Comparison of ENCODE assay signal across 9 cellular contexts in the genomic region with DNA sequence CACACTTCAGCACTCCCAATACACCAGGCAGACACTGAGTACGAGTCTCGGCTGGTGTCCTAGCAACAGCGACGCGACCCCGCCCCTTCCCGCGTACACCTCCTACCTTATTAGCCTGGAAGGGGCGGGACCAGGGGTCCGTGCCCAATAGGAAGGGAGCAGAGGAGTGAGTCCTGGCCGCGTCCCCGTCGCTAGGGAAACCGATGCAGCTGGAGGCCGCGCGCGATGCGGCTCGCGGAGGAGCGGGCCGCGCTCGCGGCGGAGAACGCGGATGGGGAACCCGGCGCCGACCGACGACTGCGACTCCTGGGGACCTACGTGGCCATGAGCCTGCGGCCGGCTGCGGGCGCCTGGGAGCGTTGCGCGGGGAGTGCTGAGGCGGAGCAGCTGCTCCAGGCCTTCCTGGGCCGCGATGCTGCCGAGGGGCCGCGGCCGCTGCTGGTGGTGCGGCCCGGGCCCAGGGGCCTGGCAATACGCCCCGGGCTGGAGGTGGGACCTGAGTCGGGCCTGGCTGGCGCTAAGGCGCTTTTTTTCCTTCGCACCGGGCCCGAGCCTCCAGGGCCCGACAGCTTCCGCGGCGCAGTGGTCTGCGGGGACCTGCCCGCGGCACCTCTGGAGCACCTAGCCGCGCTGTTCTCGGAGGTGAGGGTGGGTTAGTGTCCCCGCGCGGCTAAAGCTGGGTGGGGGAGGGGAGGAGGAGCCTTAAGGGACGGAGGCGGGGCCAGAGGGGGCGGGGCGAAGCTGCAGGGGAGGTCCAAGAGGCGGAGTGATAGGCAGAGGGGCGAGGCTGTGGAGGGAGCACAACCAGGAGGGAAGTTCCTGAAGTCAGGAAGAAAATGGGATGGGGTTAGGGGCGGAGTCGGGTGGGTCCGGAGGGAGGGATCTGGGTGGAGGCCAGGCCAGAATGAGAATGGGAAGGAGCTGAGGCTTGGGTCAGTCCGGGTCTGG. TPM values are rescaled to one million over a fixed set of nuclear protein-coding genes. Genes with fewer than 3 reads are reported as not detected.
DNase-seq lines count a peak whose midpoint lies in the region; ATAC-seq and TF ChIP-seq lines count a peak whose summit lies in the region.
"Had no signal": no experiment of that assay in that cellular context is flagged by ENCODE, and none has a peak within 500 bp of the region (broad histone marks: within the 10 kb centered on the region; RNA-seq: fewer than 3 reads in every experiment).

A gene with protein sequence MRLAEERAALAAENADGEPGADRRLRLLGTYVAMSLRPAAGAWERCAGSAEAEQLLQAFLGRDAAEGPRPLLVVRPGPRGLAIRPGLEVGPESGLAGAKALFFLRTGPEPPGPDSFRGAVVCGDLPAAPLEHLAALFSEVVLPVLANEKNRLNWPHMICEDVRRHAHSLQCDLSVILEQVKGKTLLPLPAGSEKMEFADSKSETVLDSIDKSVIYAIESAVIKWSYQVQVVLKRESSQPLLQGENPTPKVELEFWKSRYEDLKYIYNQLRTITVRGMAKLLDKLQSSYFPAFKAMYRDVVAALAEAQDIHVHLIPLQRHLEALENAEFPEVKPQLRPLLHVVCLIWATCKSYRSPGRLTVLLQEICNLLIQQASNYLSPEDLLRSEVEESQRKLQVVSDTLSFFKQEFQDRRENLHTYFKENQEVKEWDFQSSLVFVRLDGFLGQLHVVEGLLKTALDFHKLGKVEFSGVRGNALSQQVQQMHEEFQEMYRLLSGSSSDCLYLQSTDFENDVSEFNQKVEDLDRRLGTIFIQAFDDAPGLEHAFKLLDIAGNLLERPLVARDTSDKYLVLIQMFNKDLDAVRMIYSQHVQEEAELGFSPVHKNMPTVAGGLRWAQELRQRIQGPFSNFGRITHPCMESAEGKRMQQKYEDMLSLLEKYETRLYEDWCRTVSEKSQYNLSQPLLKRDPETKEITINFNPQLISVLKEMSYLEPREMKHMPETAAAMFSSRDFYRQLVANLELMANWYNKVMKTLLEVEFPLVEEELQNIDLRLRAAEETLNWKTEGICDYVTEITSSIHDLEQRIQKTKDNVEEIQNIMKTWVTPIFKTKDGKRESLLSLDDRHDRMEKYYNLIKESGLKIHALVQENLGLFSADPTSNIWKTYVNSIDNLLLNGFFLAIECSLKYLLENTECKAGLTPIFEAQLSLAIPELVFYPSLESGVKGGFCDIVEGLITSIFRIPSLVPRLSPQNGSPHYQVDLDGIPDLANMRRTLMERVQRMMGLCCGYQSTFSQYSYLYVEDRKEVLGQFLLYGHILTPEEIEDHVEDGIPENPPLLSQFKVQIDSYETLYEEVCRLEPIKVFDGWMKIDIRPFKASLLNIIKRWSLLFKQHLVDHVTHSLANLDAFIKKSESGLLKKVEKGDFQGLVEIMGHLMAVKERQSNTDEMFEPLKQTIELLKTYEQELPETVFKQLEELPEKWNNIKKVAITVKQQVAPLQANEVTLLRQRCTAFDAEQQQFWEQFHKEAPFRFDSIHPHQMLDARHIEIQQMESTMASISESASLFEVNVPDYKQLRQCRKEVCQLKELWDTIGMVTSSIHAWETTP (N-terminal part only) (plus strand): TSS at position 197 of the 948 bp plus-strand sequence. CDS start 29 bp downstream, at position 226.

- H3K27me3 ChIP-seq in body of pancreas: no peaks in the 10 kb centered on the region
- H3K27me3 ChIP-seq in iPS-18a (ENCODE audit: control insufficient read depth, insufficient read depth, low read length): no peaks in the 10 kb centered on the region

- H3K4me1 ChIP-seq in body of pancreas: peaks cover 18% of the 10 kb centered on the region
- H3K4me1 ChIP-seq in iPS-18a (ENCODE audit: control insufficient read depth, low read depth, low read length): no peaks in the 10 kb centered on the region

- H3K27ac ChIP-seq in body of pancreas (peak within 1 kb of the TSS; percentile 56 to 94 (median 85)), iPS-18a (ENCODE audit: low read length) (no peak within 1 kb of the TSS)

- no peak for DNase-seq in CD14-positive monocyte (ENCODE audit: low spot score)
- peak; percentile 80 for DNase-seq in NCI-H146 (lab: John Stamatoyannopoulos, UW)
- peak; percentile 99 to 100 (median 99) for DNase-seq in body of pancreas
- peak; percentile 98 for DNase-seq in retina
- no peak for DNase-seq in activated effector memory CD4-positive, alpha-beta T cell treated with Interleukin-2 at 50 U/mL for 16 hours

- no peaks in the 10 kb centered on the region for H3K36me3 Mint-ChIP-seq in CD14-positive monocyte

- peak within 1 kb of the TSS; percentile 20 for H3K9ac ChIP-seq in iPS-18a (ENCODE audit: low read length)

- H3K4me1 Mint-ChIP-seq in CD14-positive monocyte: no peaks in the 10 kb centered on the region

- no peak for TF ChIP-seq CTCF in CD14-positive monocyte (IDR thresholded peaks at IDR 0.05)
- peak in 1 of 7 experiments; percentile 7 for TF ChIP-seq CTCF in body of pancreas (IDR thresholded peaks at IDR 0.05)

- 1 to 2% methylated on average over 56 to 75 of the region's 84 CpGs for WGBS in body of pancreas, 2 donors

- H3K36me3 ChIP-seq in body of pancreas (replicated peaks in 1 of 2; ENCODE audit: insufficient read depth in 1 of 2, low read depth in 2 of 2) (no peaks in the 10 kb centered on the region), iPS-18a (ENCODE audit: control insufficient read depth, low read depth, low read length) (no peaks in the 10 kb centered on the region)

- no peak within 1 kb of the TSS for H3K27ac Mint-ChIP-seq in CD14-positive monocyte

- H3K27me3 Mint-ChIP-seq in CD14-positive monocyte (ENCODE audit: low read depth in 3 of 3): peaks cover 23 to 31% (median 24%) of the 10 kb centered on the region in 3 donors

- TF ChIP-seq POLR2A in body of pancreas (IDR thresholded peaks at IDR 0.05): peak; percentile 33 to 69 (median 63)

- H3K4me3 ChIP-seq in body of pancreas (peak within 1 kb of the TSS; percentile 26 to 49), iPS-18a (ENCODE audit: low read length) (peak within 1 kb of the TSS; percentile 66)
- H3K4me3 ChIP-seq: GM12878 had no signal

- ATAC-seq in body of pancreas (peak; percentile 99), GM19351 (IDR thresholded peaks at IDR 0.05; ENCODE audit: unreplicated experiment) (no peak), HG03520 (IDR thresholded peaks at IDR 0.05; ENCODE audit: unreplicated experiment) (no peak)
- ATAC-seq: GM12878 had no signal

- H3K4me3 Mint-ChIP-seq in CD14-positive monocyte: peak within 1 kb of the TSS; percentile 32 to 77

- intact Hi-C loops in CD14-positive monocyte (cut with micrococcal nuclease) (no loop called here), body of pancreas (cut with DNase I) (no loop called here)

- H3K9me3 ChIP-seq in body of pancreas: no peaks in the 10 kb centered on the region
- no peaks in the 10 kb centered on the region for H3K9me3 ChIP-seq in iPS-18a (ENCODE audit: control insufficient read depth, low read depth, low read length)

- peaks cover 6 to 22% (median 18%) of the 10 kb centered on the region in 7 donors for H3K9me3 Mint-ChIP-seq in CD14-positive monocyte

RNA-seq across cellular contexts. Expression of the gene that starts here (rescaled TPM):
- not detected for polyA plus RNA-seq in CD14-positive monocyte
- total RNA-seq in body of pancreas: 1 to 10 TPM in 1 of 2 donors, under 1 TPM in 1; 0.52 to 9.6 TPM

Comparison
In these comparisons a context has a peak if more than half of its experiments do, and no peak if none do; other contexts are left out.
1. DNase-seq: peak in NCI-H146 (single experiment), body of pancreas (4 of 4) and retina (single experiment); none in CD14-positive monocyte (single experiment) and activated effector memory CD4-positive, alpha-beta T cell treated with Interleukin-2 at 50 U/mL for 16 hours (single experiment).